20 cellular contexts compared by ENCODE assay signal in genomic region chr12:4789776-4790175, GRCh38.
A peak's percentile ranks its signal among the peaks of the same experiment; 100 is the strongest.
DNase-seq lines count a peak whose midpoint lies in the region; TF ChIP-seq lines count a peak whose summit lies in the region.
"Had no signal": no experiment of that assay in that cellular context is flagged by ENCODE, and none has a peak within 500 bp of the region (broad histone marks: within the 10 kb centered on the region; RNA-seq: fewer than 3 reads in every experiment).

No MANE protein-coding gene starts in this region.

- POLR2A ChIA-PET in OCI-LY7 (lab: Charles Lee), result no interaction called here

- CTCF ChIA-PET in OCI-LY7 (lab: Charles Lee; ENCODE audit: unreplicated experiment), result no interaction called here

- H3K4ac ChIP-seq in H9 (ENCODE audit: low read depth, low read length), result no peak overlapping the region

- no peak overlapping the region for H2BK12ac ChIP-seq in H9 (ENCODE audit: insufficient read length, low read depth, low read length)

- no peak overlapping the region for H4K5ac ChIP-seq in H9 (ENCODE audit: insufficient read length, low read depth, low read length)

- H3K27ac ChIP-seq in H9 (ENCODE audit: insufficient read length, low read depth, low read length), result no peak overlapping the region
- H3K27ac ChIP-seq in OCI-LY7 (ENCODE audit: low read depth, low read length, poor library complexity, severe bottlenecking), result no peak overlapping the region
- no peak overlapping the region for H3K27ac ChIP-seq in hepatocyte
- H3K27ac ChIP-seq: GM23248, HL-60 had no signal

- BruUV-seq in OCI-LY7 (replicated peaks; lab: Mats Ljungman, UMichigan), result no TSS peak

- H3K27me3 ChIP-seq in H9 (ENCODE audit: insufficient read depth, low read length), result no peaks in the 10 kb centered on the region
- H3K27me3 ChIP-seq in hepatocyte, result no peaks in the 10 kb centered on the region
- H3K27me3 ChIP-seq: BE2C had no signal

- no peaks in the 10 kb centered on the region for H3K79me2 ChIP-seq in H9 (ENCODE audit: insufficient read depth, low read length)
- H3K79me2 ChIP-seq in OCI-LY7 (ENCODE audit: insufficient read depth, low read depth, low read length), result no peaks in the 10 kb centered on the region
- H3K79me2 ChIP-seq in hepatocyte, result no peaks in the 10 kb centered on the region

- no peak for TF ChIP-seq CTCF in H9 (conservative IDR thresholded peaks at IDR 0.05)
- TF ChIP-seq CTCF in OCI-LY7 (conservative IDR thresholded peaks at IDR 0.05; ENCODE audit: low read length), result no peak
- no peak for TF ChIP-seq CTCF in hepatocyte (IDR thresholded peaks at IDR 0.05; ENCODE audit: poor library complexity)

- H3K4me3 ChIP-seq in OCI-LY7 (ENCODE audit: low read depth, low read length, poor library complexity, severe bottlenecking) (no peak overlapping the region), hepatocyte (no peak overlapping the region)
- H3K4me3 ChIP-seq: GM23248 had no signal

- H2BK20ac ChIP-seq in H9 (ENCODE audit: low read depth, low read length, poor library complexity, severe bottlenecking), result no peak overlapping the region

- H3K36me3 ChIP-seq in OCI-LY7 (ENCODE audit: insufficient read depth, low read length) (no peaks in the 10 kb centered on the region), hepatocyte (replicated peaks; ENCODE audit: insufficient read depth, low read depth) (no peaks in the 10 kb centered on the region)
- H3K36me3 ChIP-seq: BE2C had no signal

- no peak overlapping the region for H3K14ac ChIP-seq in H9 (ENCODE audit: insufficient read depth, low read length)

- H2BK120ac ChIP-seq in H9 (ENCODE audit: low read depth, low read length, poor library complexity, severe bottlenecking), result no peak overlapping the region

- no peak overlapping the region for H3K23ac ChIP-seq in H9 (ENCODE audit: insufficient read length, low read depth, low read length)

- H3K9me2 ChIP-seq in OCI-LY7 (ENCODE audit: insufficient read depth, low read length) (no peaks in the 10 kb centered on the region), hepatocyte (replicated peaks; ENCODE audit: insufficient read depth) (no peaks in the 10 kb centered on the region)

- no peak overlapping the region for H2BK5ac ChIP-seq in H9 (ENCODE audit: insufficient read length, low read length)

- H2AFZ ChIP-seq in H9 (ENCODE audit: low read length), result no peak overlapping the region
- H2AFZ ChIP-seq in OCI-LY7 (ENCODE audit: low read length), result no peak overlapping the region
- H2AFZ ChIP-seq in hepatocyte, result no peak overlapping the region
- H2AFZ ChIP-seq: GM23248 had no signal

- DNase-seq in H9 (peak; percentile 14), RPMI7951 (ENCODE audit: low read depth) (peak; percentile 5), islet precursor cell (peak; percentile 42), OCI-LY7 (ENCODE audit: low spot score) (no peak), hepatocyte (ENCODE audit: low spot score) (no peak), NCI-H1436 treated with DMSO at 0.1 percent for 48 hours (lab: John Stamatoyannopoulos, UW) (no peak)
- DNase-seq: ACHN; BE2C; C1 segment of cervical spinal cord; CD4-positive, CD25-positive, alpha-beta regulatory T cell; CD8-positive, alpha-beta memory T cell; COR-L47; DMS 273 treated with DMSO at 0.1 percent for 48 hours; DMS53; DND-41; EL; GM23248; HCEC 1CT; IMR-90 had no signal

- H3T11ph ChIP-seq in H9 (ENCODE audit: low read length), result no peak overlapping the region

- no peak overlapping the region for H2AK5ac ChIP-seq in H9 (ENCODE audit: insufficient read length, low read length)

- no peak overlapping the region for H4K91ac ChIP-seq in H9 (ENCODE audit: insufficient read length, low read depth, low read length)

- H3K27me3 Mint-ChIP-seq in H9 (ENCODE audit: low read depth), result no peaks in the 10 kb centered on the region; the same call in 1 of the 2 replicates

- H4K8ac ChIP-seq in H9 (replicated peaks; ENCODE audit: insufficient read length, low read depth, low read length), result no peak overlapping the region

- WGBS in H9 (ENCODE audit: extremely low coverage, insufficient read length, low lambda C conversion rate), result no CpG with 5 or more reads among the region's 9 CpGs
- 83% methylated on average over 9 of the region's 9 CpGs for WGBS in hepatocyte (ENCODE audit: low lambda C conversion rate, missing lambda C conversion rate)

- no peaks in the 10 kb centered on the region for H3K79me1 ChIP-seq in H9 (ENCODE audit: insufficient read depth, low read depth, low read length, poor library complexity, severe bottlenecking)

- H3K56ac ChIP-seq in H9 (ENCODE audit: insufficient read length, low read depth, low read length), result no peak overlapping the region

- no peak overlapping the region for H3K18ac ChIP-seq in H9 (ENCODE audit: insufficient read length, low read depth, low read length)

- H3K23me2 ChIP-seq in H9 (ENCODE audit: insufficient read length, low read depth, low read length, poor library complexity, severe bottlenecking), result no peaks in the 10 kb centered on the region

- H3K9ac ChIP-seq in H9 (ENCODE audit: extremely low read depth, insufficient read length, low read length), result no peak overlapping the region
- H3K9ac ChIP-seq: GM23248 had no signal

- H3K4me2 ChIP-seq in H9 (ENCODE audit: insufficient read depth, insufficient read length, low read length) (no peak overlapping the region), OCI-LY7 (ENCODE audit: low read length) (no peak overlapping the region), hepatocyte (no peak overlapping the region)

- H4K20me1 ChIP-seq in H9 (ENCODE audit: control insufficient read depth, insufficient read depth, insufficient read length) (no peaks in the 10 kb centered on the region), OCI-LY7 (ENCODE audit: insufficient read depth, low read length) (no peaks in the 10 kb centered on the region), hepatocyte (ENCODE audit: insufficient read depth, poor library complexity, severe bottlenecking) (no peaks in the 10 kb centered on the region)

- no peak overlapping the region for H3K27ac Mint-ChIP-seq in H9
- H3K27ac Mint-ChIP-seq: CD8-positive, alpha-beta memory T cell had no signal

- intact Hi-C loops in OCI-LY7 (cut with micrococcal nuclease; ENCODE audit: unreplicated experiment), result no loop called here

- H3K9me3 Mint-ChIP-seq in H9, result peaks cover 5 to 11% of the 10 kb centered on the region in 2 experiments; a peak in 3 of 5 replicates

- H3K9me3 ChIP-seq in H9 (ENCODE audit: control insufficient read depth, low read depth, low read length), result no peaks in the 10 kb centered on the region
- H3K9me3 ChIP-seq in OCI-LY7 (ENCODE audit: low read length), result peaks cover 6% of the 10 kb centered on the region; the same call in 1 of the 2 replicates
- H3K9me3 ChIP-seq in hepatocyte (ENCODE audit: low read depth), result no peaks in the 10 kb centered on the region

- no peaks in the 10 kb centered on the region for H3K4me1 Mint-ChIP-seq in H9
- H3K4me1 Mint-ChIP-seq: CD4-positive, CD25-positive, alpha-beta regulatory T cell; CD8-positive, alpha-beta memory T cell had no signal

- no peak overlapping the region for H2BK15ac ChIP-seq in H9 (ENCODE audit: low read depth, low read length)

- peaks cover 2 to 7% (median 3%) of the 10 kb centered on the region in 3 experiments; a peak in 5 of 7 replicates for H3K36me3 Mint-ChIP-seq in H9 (ENCODE audit: insufficient read depth in 1 of 3, low read depth in 3 of 3)
- H3K36me3 Mint-ChIP-seq: CD4-positive, CD25-positive, alpha-beta regulatory T cell had no signal

- H3K4me1 ChIP-seq in H9 (ENCODE audit: insufficient read depth, low read length) (no peaks in the 10 kb centered on the region), OCI-LY7 (ENCODE audit: insufficient read depth, low read length, poor library complexity, severe bottlenecking) (no peaks in the 10 kb centered on the region), hepatocyte (ENCODE audit: insufficient read depth) (no peaks in the 10 kb centered on the region)
- H3K4me1 ChIP-seq: BE2C had no signal

- no peak overlapping the region for H3K4me3 Mint-ChIP-seq in H9
- H3K4me3 Mint-ChIP-seq: CD4-positive, CD25-positive, alpha-beta regulatory T cell; CD8-positive, alpha-beta memory T cell had no signal

Comparison
In these comparisons a context has a peak if more than half of its experiments do, and no peak if none do; other contexts are left out.
1. DNase-seq: peak in H9 (single experiment), RPMI7951 (single experiment) and islet precursor cell (single experiment); none in OCI-LY7 (single experiment), hepatocyte (single experiment) and NCI-H1436 treated with DMSO at 0.1 percent for 48 hours (single experiment).